1 cellular context compared by ENCODE assay signal in the genomic region with DNA sequence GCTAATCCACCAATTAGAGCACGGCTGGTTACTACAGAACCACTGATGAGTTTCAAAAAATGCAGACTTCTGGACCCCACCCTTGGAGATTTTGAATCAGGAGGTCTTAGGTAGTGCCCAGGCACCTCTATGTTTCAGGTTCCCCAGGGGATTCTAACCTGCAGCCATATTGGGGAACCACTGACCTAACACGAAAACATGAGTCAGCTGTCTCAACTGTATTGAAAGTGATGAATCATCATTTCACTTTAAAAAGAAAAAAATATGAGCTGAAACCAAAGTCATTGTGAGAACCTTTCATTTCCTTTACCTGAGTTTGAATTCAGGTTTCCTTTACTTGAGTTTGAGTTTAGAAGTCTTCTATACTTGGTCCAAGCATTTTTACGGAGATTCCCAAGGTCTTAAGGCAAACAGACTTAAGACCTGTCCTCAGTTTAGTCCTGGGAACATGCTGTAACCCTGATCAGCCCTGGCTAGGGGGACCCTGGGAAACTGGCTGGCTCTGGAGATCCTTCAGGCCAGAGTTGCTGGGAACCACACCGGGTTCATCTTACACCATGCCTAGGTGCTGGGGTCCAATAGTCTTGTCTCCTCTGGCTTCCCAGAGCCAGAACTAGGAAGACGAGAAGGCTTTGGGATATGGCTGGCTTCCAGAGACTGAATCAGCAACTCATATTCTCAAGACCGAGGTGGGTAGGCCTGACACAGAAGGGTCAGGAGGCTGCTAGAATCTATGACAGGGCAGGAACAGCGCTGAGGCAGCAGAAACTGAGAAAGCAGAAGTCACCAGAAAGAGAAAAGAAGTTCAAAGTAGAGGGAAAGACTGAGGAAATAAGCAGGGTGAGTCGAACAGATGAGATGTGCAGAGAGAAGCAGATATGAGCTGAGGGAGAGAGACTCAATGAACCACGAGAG.
TF ChIP-seq lines count a peak whose summit lies in the region.

No MANE protein-coding gene starts in this region.

TF ChIP-seq in GM12878, 131 proteins besides CTCF, POLR2A, EP300 and RAD21 (continued from another document):
- TF ChIP-seq, protein P1, sequence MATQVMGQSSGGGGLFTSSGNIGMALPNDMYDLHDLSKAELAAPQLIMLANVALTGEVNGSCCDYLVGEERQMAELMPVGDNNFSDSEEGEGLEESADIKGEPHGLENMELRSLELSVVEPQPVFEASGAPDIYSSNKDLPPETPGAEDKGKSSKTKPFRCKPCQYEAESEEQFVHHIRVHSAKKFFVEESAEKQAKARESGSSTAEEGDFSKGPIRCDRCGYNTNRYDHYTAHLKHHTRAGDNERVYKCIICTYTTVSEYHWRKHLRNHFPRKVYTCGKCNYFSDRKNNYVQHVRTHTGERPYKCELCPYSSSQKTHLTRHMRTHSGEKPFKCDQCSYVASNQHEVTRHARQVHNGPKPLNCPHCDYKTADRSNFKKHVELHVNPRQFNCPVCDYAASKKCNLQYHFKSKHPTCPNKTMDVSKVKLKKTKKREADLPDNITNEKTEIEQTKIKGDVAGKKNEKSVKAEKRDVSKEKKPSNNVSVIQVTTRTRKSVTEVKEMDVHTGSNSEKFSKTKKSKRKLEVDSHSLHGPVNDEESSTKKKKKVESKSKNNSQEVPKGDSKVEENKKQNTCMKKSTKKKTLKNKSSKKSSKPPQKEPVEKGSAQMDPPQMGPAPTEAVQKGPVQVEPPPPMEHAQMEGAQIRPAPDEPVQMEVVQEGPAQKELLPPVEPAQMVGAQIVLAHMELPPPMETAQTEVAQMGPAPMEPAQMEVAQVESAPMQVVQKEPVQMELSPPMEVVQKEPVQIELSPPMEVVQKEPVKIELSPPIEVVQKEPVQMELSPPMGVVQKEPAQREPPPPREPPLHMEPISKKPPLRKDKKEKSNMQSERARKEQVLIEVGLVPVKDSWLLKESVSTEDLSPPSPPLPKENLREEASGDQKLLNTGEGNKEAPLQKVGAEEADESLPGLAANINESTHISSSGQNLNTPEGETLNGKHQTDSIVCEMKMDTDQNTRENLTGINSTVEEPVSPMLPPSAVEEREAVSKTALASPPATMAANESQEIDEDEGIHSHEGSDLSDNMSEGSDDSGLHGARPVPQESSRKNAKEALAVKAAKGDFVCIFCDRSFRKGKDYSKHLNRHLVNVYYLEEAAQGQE (IDR thresholded peaks at IDR 0.05; ENCODE audit: low read depth, low read length), result no peak
- TF ChIP-seq RUNX3 (IDR thresholded peaks at IDR 0.05; ENCODE audit: low read length) (peak; percentile 84), EGR1 (IDR thresholded peaks at IDR 0.05; ENCODE audit: borderline replicate concordance in 1 of 2, low read depth in 2 of 2, low read length in 2 of 2) (no peak), BHLHE40 (IDR thresholded peaks at IDR 0.05; ENCODE audit: borderline replicate concordance in 1 of 2, low read depth in 2 of 2, low read length in 1 of 2) (peak; percentile 13 to 24; a peak in 1 of 4 replicates), TAF1 (IDR thresholded peaks at IDR 0.05; ENCODE audit: borderline replicate concordance, low read depth, low read length) (peak; percentile 27; the same call in 1 of the 2 replicates), MTA3 (IDR thresholded peaks at IDR 0.05; ENCODE audit: borderline replicate concordance, low read length) (peak; percentile 68; the same call in 1 of the 2 replicates), KLF5 (IDR thresholded peaks at IDR 0.05; ENCODE audit: partially characterized antibody) (peak; percentile 45), RBBP5 (conservative IDR thresholded peaks at IDR 0.05) (0 out of 2 replicates have a peak, but pooled peaks have one; percentile 82), ZNF384 (IDR thresholded peaks at IDR 0.05; ENCODE audit: borderline replicate concordance, low read depth, low read length) (peak; percentile 92), STAT1 (conservative IDR thresholded peaks at IDR 0.05) (no peak), ATF7 (IDR thresholded peaks at IDR 0.05; ENCODE audit: low read depth) (peak; percentile 92), NR2F1 (conservative IDR thresholded peaks at IDR 0.05) (peak; percentile 59), HDAC6 (IDR thresholded peaks at IDR 0.05; ENCODE audit: unreplicated experiment) (no peak), ZNF24 (IDR thresholded peaks at IDR 0.05) (no peak), CEBPB (IDR thresholded peaks at IDR 0.05; ENCODE audit: borderline replicate concordance in 1 of 2, low read depth in 2 of 2, low read length in 2 of 2) (no peak; a peak in 1 of 4 replicates), MTA2 (IDR thresholded peaks at IDR 0.05; ENCODE audit: low read depth) (peak; percentile 54; the same call in 1 of the 2 replicates), SMAD5 (IDR thresholded peaks at IDR 0.05; ENCODE audit: low read depth) (no peak), SREBF1 (IDR thresholded peaks at IDR 0.05; ENCODE audit: low read length) (no peak), IKZF1 (conservative IDR thresholded peaks at IDR 0.05) (peak; percentile 68), DPF2 (IDR thresholded peaks at IDR 0.05) (peak; percentile 70), TCF7 (IDR thresholded peaks at IDR 0.05; ENCODE audit: borderline replicate concordance) (peak; percentile 58)
- TF ChIP-seq, protein P2, sequence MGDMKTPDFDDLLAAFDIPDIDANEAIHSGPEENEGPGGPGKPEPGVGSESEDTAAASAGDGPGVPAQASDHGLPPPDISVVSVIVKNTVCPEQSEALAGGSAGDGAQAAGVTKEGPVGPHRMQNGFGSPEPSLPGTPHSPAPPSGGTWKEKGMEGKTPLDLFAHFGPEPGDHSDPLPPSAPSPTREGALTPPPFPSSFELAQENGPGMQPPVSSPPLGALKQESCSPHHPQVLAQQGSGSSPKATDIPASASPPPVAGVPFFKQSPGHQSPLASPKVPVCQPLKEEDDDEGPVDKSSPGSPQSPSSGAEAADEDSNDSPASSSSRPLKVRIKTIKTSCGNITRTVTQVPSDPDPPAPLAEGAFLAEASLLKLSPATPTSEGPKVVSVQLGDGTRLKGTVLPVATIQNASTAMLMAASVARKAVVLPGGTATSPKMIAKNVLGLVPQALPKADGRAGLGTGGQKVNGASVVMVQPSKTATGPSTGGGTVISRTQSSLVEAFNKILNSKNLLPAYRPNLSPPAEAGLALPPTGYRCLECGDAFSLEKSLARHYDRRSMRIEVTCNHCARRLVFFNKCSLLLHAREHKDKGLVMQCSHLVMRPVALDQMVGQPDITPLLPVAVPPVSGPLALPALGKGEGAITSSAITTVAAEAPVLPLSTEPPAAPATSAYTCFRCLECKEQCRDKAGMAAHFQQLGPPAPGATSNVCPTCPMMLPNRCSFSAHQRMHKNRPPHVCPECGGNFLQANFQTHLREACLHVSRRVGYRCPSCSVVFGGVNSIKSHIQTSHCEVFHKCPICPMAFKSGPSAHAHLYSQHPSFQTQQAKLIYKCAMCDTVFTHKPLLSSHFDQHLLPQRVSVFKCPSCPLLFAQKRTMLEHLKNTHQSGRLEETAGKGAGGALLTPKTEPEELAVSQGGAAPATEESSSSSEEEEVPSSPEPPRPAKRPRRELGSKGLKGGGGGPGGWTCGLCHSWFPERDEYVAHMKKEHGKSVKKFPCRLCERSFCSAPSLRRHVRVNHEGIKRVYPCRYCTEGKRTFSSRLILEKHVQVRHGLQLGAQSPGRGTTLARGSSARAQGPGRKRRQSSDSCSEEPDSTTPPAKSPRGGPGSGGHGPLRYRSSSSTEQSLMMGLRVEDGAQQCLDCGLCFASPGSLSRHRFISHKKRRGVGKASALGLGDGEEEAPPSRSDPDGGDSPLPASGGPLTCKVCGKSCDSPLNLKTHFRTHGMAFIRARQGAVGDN (IDR thresholded peaks at IDR 0.05), result peak; percentile 51; the same call in 1 of the 2 replicates
- TF ChIP-seq, protein P3, sequence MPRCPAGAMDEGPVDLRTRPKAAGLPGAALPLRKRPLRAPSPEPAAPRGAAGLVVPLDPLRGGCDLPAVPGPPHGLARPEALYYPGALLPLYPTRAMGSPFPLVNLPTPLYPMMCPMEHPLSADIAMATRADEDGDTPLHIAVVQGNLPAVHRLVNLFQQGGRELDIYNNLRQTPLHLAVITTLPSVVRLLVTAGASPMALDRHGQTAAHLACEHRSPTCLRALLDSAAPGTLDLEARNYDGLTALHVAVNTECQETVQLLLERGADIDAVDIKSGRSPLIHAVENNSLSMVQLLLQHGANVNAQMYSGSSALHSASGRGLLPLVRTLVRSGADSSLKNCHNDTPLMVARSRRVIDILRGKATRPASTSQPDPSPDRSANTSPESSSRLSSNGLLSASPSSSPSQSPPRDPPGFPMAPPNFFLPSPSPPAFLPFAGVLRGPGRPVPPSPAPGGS (IDR thresholded peaks at IDR 0.05; ENCODE audit: borderline replicate concordance, insufficient read depth, low read depth, low read length, poor library complexity, severe bottlenecking), result peak; percentile 65
- TF ChIP-seq, protein P4, sequence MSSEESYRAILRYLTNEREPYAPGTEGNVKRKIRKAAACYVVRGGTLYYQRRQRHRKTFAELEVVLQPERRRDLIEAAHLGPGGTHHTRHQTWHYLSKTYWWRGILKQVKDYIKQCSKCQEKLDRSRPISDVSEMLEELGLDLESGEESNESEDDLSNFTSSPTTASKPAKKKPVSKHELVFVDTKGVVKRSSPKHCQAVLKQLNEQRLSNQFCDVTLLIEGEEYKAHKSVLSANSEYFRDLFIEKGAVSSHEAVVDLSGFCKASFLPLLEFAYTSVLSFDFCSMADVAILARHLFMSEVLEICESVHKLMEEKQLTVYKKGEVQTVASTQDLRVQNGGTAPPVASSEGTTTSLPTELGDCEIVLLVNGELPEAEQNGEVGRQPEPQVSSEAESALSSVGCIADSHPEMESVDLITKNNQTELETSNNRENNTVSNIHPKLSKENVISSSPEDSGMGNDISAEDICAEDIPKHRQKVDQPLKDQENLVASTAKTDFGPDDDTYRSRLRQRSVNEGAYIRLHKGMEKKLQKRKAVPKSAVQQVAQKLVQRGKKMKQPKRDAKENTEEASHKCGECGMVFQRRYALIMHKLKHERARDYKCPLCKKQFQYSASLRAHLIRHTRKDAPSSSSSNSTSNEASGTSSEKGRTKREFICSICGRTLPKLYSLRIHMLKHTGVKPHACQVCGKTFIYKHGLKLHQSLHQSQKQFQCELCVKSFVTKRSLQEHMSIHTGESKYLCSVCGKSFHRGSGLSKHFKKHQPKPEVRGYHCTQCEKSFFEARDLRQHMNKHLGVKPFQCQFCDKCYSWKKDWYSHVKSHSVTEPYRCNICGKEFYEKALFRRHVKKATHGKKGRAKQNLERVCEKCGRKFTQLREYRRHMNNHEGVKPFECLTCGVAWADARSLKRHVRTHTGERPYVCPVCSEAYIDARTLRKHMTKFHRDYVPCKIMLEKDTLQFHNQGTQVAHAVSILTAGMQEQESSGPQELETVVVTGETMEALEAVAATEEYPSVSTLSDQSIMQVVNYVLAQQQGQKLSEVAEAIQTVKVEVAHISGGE (CRISPR knock-in tag; IDR thresholded peaks at IDR 0.05), result no peak
- TF ChIP-seq, protein P5, sequence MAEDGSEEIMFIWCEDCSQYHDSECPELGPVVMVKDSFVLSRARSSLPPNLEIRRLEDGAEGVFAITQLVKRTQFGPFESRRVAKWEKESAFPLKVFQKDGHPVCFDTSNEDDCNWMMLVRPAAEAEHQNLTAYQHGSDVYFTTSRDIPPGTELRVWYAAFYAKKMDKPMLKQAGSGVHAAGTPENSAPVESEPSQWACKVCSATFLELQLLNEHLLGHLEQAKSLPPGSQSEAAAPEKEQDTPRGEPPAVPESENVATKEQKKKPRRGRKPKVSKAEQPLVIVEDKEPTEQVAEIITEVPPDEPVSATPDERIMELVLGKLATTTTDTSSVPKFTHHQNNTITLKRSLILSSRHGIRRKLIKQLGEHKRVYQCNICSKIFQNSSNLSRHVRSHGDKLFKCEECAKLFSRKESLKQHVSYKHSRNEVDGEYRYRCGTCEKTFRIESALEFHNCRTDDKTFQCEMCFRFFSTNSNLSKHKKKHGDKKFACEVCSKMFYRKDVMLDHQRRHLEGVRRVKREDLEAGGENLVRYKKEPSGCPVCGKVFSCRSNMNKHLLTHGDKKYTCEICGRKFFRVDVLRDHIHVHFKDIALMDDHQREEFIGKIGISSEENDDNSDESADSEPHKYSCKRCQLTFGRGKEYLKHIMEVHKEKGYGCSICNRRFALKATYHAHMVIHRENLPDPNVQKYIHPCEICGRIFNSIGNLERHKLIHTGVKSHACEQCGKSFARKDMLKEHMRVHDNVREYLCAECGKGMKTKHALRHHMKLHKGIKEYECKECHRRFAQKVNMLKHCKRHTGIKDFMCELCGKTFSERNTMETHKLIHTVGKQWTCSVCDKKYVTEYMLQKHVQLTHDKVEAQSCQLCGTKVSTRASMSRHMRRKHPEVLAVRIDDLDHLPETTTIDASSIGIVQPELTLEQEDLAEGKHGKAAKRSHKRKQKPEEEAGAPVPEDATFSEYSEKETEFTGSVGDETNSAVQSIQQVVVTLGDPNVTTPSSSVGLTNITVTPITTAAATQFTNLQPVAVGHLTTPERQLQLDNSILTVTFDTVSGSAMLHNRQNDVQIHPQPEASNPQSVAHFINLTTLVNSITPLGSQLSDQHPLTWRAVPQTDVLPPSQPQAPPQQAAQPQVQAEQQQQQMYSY (CRISPR knock-in tag; IDR thresholded peaks at IDR 0.05), result no peak
